ENCODE assay signal across 8 cellular contexts in genomic region chr2:26088038-26088643, GRCh38. TPM values are rescaled to one million over a fixed set of nuclear protein-coding genes. Genes with fewer than 3 reads are reported as not detected.
DNase-seq lines count a peak whose midpoint lies in the region; ATAC-seq and TF ChIP-seq lines count a peak whose summit lies in the region.

No MANE protein-coding gene starts in this region.

- no peak for TF ChIP-seq POLR2A in lower leg skin (IDR thresholded peaks at IDR 0.05)

- H3K4me2 ChIP-seq in hepatocyte: no peak overlapping the region

- H3K27me3 Mint-ChIP-seq in activated CD4-positive, alpha-beta T cell treated with anti-CD3 and anti-CD28 coated beads for 36 hours: no peaks in the 10 kb centered on the region
- no peaks in the 10 kb centered on the region for H3K27me3 Mint-ChIP-seq in activated T-helper 17 cell treated with anti-CD3 and anti-CD28 coated beads, Interleukin-2, amount 50 U/mL, for 72 hours

- H3K9me2 ChIP-seq in hepatocyte (replicated peaks; ENCODE audit: insufficient read depth): no peaks in the 10 kb centered on the region

- peaks cover 19% of the 10 kb centered on the region for H3K36me3 Mint-ChIP-seq in activated CD4-positive, alpha-beta T cell treated with anti-CD3 and anti-CD28 coated beads for 36 hours (ENCODE audit: low read depth)
- H3K36me3 Mint-ChIP-seq in activated T-helper 17 cell treated with anti-CD3 and anti-CD28 coated beads, Interleukin-2, amount 50 U/mL, for 72 hours (ENCODE audit: low read depth): peaks cover 25% of the 10 kb centered on the region

- no peak overlapping the region for H3K4me3 Mint-ChIP-seq in activated CD4-positive, alpha-beta T cell treated with anti-CD3 and anti-CD28 coated beads for 36 hours
- no peak overlapping the region for H3K4me3 Mint-ChIP-seq in activated T-helper 17 cell treated with anti-CD3 and anti-CD28 coated beads, Interleukin-2, amount 50 U/mL, for 72 hours

- peaks cover 95% of the 10 kb centered on the region for H3K79me2 ChIP-seq in hepatocyte

- TF ChIP-seq CTCF in hepatocyte (IDR thresholded peaks at IDR 0.05; ENCODE audit: poor library complexity): peak; percentile 61
- no peak for TF ChIP-seq CTCF in lower leg skin (IDR thresholded peaks at IDR 0.05)

- ATAC-seq in activated CD4-positive, alpha-beta T cell treated with anti-CD3 and anti-CD28 coated beads for 36 hours: peak; percentile 66
- ATAC-seq in activated T-helper 17 cell treated with anti-CD3 and anti-CD28 coated beads, Interleukin-2, amount 50 U/mL, for 72 hours (replicated peaks): peak; percentile 42
- ATAC-seq in HG03135 (IDR thresholded peaks at IDR 0.05; ENCODE audit: unreplicated experiment): no peak

- POLR2A ChIA-PET in activated CD4-positive, alpha-beta T cell treated with anti-CD3 and anti-CD28 coated beads for 36 hours (lab: Charles Lee): interaction anchor here (0.7 kb wide), 1 partner anchor 18 kb away, joined by 5 read pairs; no protein-coding TSS in a partner anchor

- CTCF ChIA-PET in activated CD4-positive, alpha-beta T cell treated with anti-CD3 and anti-CD28 coated beads for 36 hours (lab: Charles Lee): interaction anchor here (0.7 to 2.2 kb wide), 34 partner anchors 9 to 381 kb away, joined by 3 to 13 read pairs (median 4); partner anchors contain the start of gene KIF3C

- H4K20me1 ChIP-seq in hepatocyte (ENCODE audit: insufficient read depth, poor library complexity, severe bottlenecking): peaks cover 63% of the 10 kb centered on the region

- H3K27me3 ChIP-seq in hepatocyte: no peaks in the 10 kb centered on the region

- no peak overlapping the region for H3K27ac Mint-ChIP-seq in activated CD4-positive, alpha-beta T cell treated with anti-CD3 and anti-CD28 coated beads for 36 hours
- H3K27ac Mint-ChIP-seq in activated T-helper 17 cell treated with anti-CD3 and anti-CD28 coated beads, Interleukin-2, amount 50 U/mL, for 72 hours: no peak overlapping the region

- no peak overlapping the region for H2AFZ ChIP-seq in hepatocyte

- H3K4me1 ChIP-seq in hepatocyte (ENCODE audit: insufficient read depth): no peaks in the 10 kb centered on the region

- H3K4me1 Mint-ChIP-seq in activated CD4-positive, alpha-beta T cell treated with anti-CD3 and anti-CD28 coated beads for 36 hours: peaks cover 56% of the 10 kb centered on the region
- H3K4me1 Mint-ChIP-seq in activated T-helper 17 cell treated with anti-CD3 and anti-CD28 coated beads, Interleukin-2, amount 50 U/mL, for 72 hours: peaks cover 31% of the 10 kb centered on the region

- no peaks in the 10 kb centered on the region for H3K36me3 ChIP-seq in hepatocyte (replicated peaks; ENCODE audit: insufficient read depth, low read depth)

- intact Hi-C loops in activated CD4-positive, alpha-beta T cell treated with anti-CD3 and anti-CD28 coated beads for 36 hours (cut with DNase I, micrococcal nuclease): loop anchor here (1.0 to 5.0 kb wide), 3 partner anchors 51 to 242 kb away; no protein-coding TSS in a partner anchor
- intact Hi-C loops in lower leg skin (cut with DNase I; ENCODE audit: low total_unique reads): no loop called here

- no peaks in the 10 kb centered on the region for H3K9me3 Mint-ChIP-seq in activated CD4-positive, alpha-beta T cell treated with anti-CD3 and anti-CD28 coated beads for 36 hours (ENCODE audit: low read depth)
- H3K9me3 Mint-ChIP-seq in activated T-helper 17 cell treated with anti-CD3 and anti-CD28 coated beads, Interleukin-2, amount 50 U/mL, for 72 hours: no peaks in the 10 kb centered on the region

- no peaks in the 10 kb centered on the region for H3K9me3 ChIP-seq in hepatocyte (ENCODE audit: low read depth)

- H3K4me3 ChIP-seq in hepatocyte: no peak overlapping the region
- H3K4me3 ChIP-seq in lower leg skin (ENCODE audit: low read depth, poor library complexity, severe bottlenecking): no peak overlapping the region

- peak; percentile 27 for DNase-seq in activated CD4-positive, alpha-beta T cell treated with anti-CD3 and anti-CD28 coated beads for 36 hours
- DNase-seq in activated CD4-positive, alpha-beta T cell treated with anti-CD3 and anti-CD28 coated beads for 1 hour: no peak
- DNase-seq in Kasumi-1 (lab: John Stamatoyannopoulos, UW) (peak; percentile 52 to 56), hepatocyte (ENCODE audit: low spot score) (peak; percentile 28), superior temporal gyrus (ENCODE audit: extremely low spot score) (peak; percentile 86), lower leg skin (ENCODE audit: low spot score in 2 of 2) (no peak)

- H3K27ac ChIP-seq in hepatocyte: no peak overlapping the region

- WGBS in hepatocyte (ENCODE audit: low lambda C conversion rate, missing lambda C conversion rate): 88% methylated on average over 1 of the region's 1 CpG
- WGBS in lower leg skin, 2 donors: 94 to 97% methylated on average over 1 of the region's 1 CpG

RNA-seq across cellular contexts. Expression of gene RAB10, which starts 54.3 kb away (rescaled TPM):
- 100 to 1,000 TPM; 103 to 160 TPM for total RNA-seq in activated CD4-positive, alpha-beta T cell treated with anti-CD3 and anti-CD28 coated beads for 36 hours
- total RNA-seq in activated T-helper 17 cell treated with anti-CD3 and anti-CD28 coated beads, Interleukin-2, amount 50 U/mL, for 72 hours: 100 to 1,000 TPM in 1 of 2 donors, 10 to 100 TPM in 1; 68.5 to 107 TPM
- total RNA-seq in hepatocyte: 110 and 122 TPM in 2 replicates
- polyA plus RNA-seq in hepatocyte: 100 and 107 TPM in 2 replicates
- total RNA-seq in lower leg skin: 100 to 1,000 TPM; 125 to 228 (median 184) TPM

Comparison
In these comparisons a context has a peak if more than half of its experiments do, and no peak if none do; other contexts are left out.
1. DNase-seq: peak in activated CD4-positive, alpha-beta T cell treated with anti-CD3 and anti-CD28 coated beads for 36 hours (single experiment), Kasumi-1 (2 of 2), hepatocyte (single experiment) and superior temporal gyrus (single experiment); none in activated CD4-positive, alpha-beta T cell treated with anti-CD3 and anti-CD28 coated beads for 1 hour (single experiment) and lower leg skin (0 of 2).